In the genomic region with DNA sequence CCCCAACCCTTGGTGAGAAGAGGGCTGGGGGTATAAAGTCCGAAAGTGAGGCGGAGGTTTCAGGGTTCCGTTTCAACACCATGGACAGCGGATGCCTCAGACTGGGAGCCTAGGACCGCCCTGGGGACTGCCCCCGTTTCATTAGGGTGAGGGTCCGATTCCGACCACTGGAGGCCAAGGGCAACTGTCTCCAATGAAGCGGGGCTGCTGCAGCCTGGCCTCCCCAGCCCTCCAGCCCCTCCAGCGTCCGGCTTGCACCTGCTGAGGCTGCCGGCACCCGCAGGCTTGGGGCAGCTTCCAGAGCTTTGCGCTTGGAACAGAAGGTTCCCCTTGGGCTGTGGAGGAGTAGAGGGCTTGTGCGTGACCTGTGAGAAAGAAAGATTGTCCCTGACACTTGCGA, we compare ENCODE assay signal across 12 cellular contexts. TPM values are rescaled to one million over a fixed set of nuclear protein-coding genes. Genes with fewer than 3 reads are reported as not detected.
DNase-seq lines count a peak whose midpoint lies in the region; ATAC-seq, FAIRE-seq and TF ChIP-seq lines count a peak whose summit lies in the region.
"Had no signal": no experiment of that assay in that cellular context is flagged by ENCODE, and none has a peak within 500 bp of the region (broad histone marks: within the 10 kb centered on the region; RNA-seq: fewer than 3 reads in every experiment).

No MANE protein-coding gene starts in this region.

- H3K27ac Mint-ChIP-seq in activated naive CD4-positive, alpha-beta T cell treated with anti-CD3 and anti-CD28 coated beads, Interleukin-2, amount 50 U/mL, for 24 hours = peak overlapping the region; percentile 79
- H3K27ac Mint-ChIP-seq in activated naive CD4-positive, alpha-beta T cell treated with anti-CD3 and anti-CD28 coated beads, Interleukin-2, amount 50 U/mL, for 72 hours = no peak overlapping the region
- H3K27ac Mint-ChIP-seq in activated CD4-positive, alpha-beta memory T cell treated with anti-CD3 and anti-CD28 coated beads for 36 hours = no peak overlapping the region
- H3K27ac Mint-ChIP-seq in stimulated activated naive CD8-positive, alpha-beta T cell treated with anti-CD3 and anti-CD28 coated beads, Interleukin-15, amount 100 ng/mL, for 72 hours = peak overlapping the region in 1 of 2 donors; percentile 89

- POLR2A ChIA-PET in activated CD4-positive, alpha-beta memory T cell treated with anti-CD3 and anti-CD28 coated beads for 36 hours (lab: Charles Lee) = no interaction called here

- peaks cover 22% of the 10 kb centered on the region for H3K27me3 Mint-ChIP-seq in activated naive CD4-positive, alpha-beta T cell treated with anti-CD3 and anti-CD28 coated beads, Interleukin-2, amount 50 U/mL, for 24 hours
- peaks cover 47% of the 10 kb centered on the region for H3K27me3 Mint-ChIP-seq in activated CD4-positive, alpha-beta memory T cell treated with anti-CD3 and anti-CD28 coated beads for 36 hours
- H3K27me3 Mint-ChIP-seq in stimulated activated naive CD8-positive, alpha-beta T cell treated with anti-CD3 and anti-CD28 coated beads, Interleukin-15, amount 100 ng/mL, for 72 hours = peaks cover 92% of the 10 kb centered on the region

- peak overlapping the region; percentile 74 for H3K4me3 Mint-ChIP-seq in activated naive CD4-positive, alpha-beta T cell treated with anti-CD3 and anti-CD28 coated beads, Interleukin-2, amount 50 U/mL, for 24 hours
- no peak overlapping the region for H3K4me3 Mint-ChIP-seq in activated CD4-positive, alpha-beta memory T cell treated with anti-CD3 and anti-CD28 coated beads for 36 hours
- H3K4me3 Mint-ChIP-seq in stimulated activated naive CD8-positive, alpha-beta T cell treated with anti-CD3 and anti-CD28 coated beads, Interleukin-15, amount 100 ng/mL, for 72 hours = peak overlapping the region; percentile 12 to 49

- no peak for ATAC-seq in activated naive CD4-positive, alpha-beta T cell treated with anti-CD3 and anti-CD28 coated beads, Interleukin-2, amount 50 U/mL, for 72 hours
- no peak for ATAC-seq in stimulated activated naive CD8-positive, alpha-beta T cell treated with anti-CD3 and anti-CD28 coated beads, Interleukin-15, amount 100 ng/mL, for 72 hours

- FAIRE-seq in GM12891 (lab: Jason Lieb, UNC) = no peak

- peaks cover 16% of the 10 kb centered on the region for H3K4me1 Mint-ChIP-seq in activated naive CD4-positive, alpha-beta T cell treated with anti-CD3 and anti-CD28 coated beads, Interleukin-2, amount 50 U/mL, for 24 hours
- H3K4me1 Mint-ChIP-seq in activated CD4-positive, alpha-beta memory T cell treated with anti-CD3 and anti-CD28 coated beads for 36 hours (ENCODE audit: low read depth) = peaks cover 13% of the 10 kb centered on the region
- H3K4me1 Mint-ChIP-seq in stimulated activated naive CD8-positive, alpha-beta T cell treated with anti-CD3 and anti-CD28 coated beads, Interleukin-15, amount 100 ng/mL, for 72 hours = peaks cover 42% of the 10 kb centered on the region

- DNase-seq in activated naive CD4-positive, alpha-beta T cell treated with anti-CD3 and anti-CD28 coated beads, Interleukin-2, amount 50 U/mL, for 72 hours (ENCODE audit: low spot score in 2 of 2) = no peak
- DNase-seq in activated CD4-positive, alpha-beta memory T cell treated with anti-CD3 and anti-CD28 coated beads for 36 hours = peak; percentile 18
- DNase-seq in stimulated activated naive CD8-positive, alpha-beta T cell treated with anti-CD3 and anti-CD28 coated beads, Interleukin-15, amount 100 ng/mL, for 72 hours = no peak
- DNase-seq in right atrium auricular region (ENCODE audit: low spot score) (no peak), GM12891 (ENCODE audit: insufficient read length, low spot score) (no peak), HK-2 (ENCODE audit: unreplicated experiment) (no peak)
- DNase-seq: activated CD4-positive, CD25-positive, alpha-beta regulatory T cell treated with anti-CD3 and anti-CD28 coated beads, Interleukin-2, amount 50 U/mL, for 72 hours; activated effector memory CD4-positive, alpha-beta T cell treated with anti-CD3 and anti-CD28 coated beads, Interleukin-2, amount 50 U/mL, for 16 hours; IMR-90 had no signal

- peak overlapping the region; percentile 15 for H3K4me3 ChIP-seq in iPS-18a (ENCODE audit: low read length)
- H3K4me3 ChIP-seq in right atrium auricular region = no peak overlapping the region
- H3K4me3 ChIP-seq: vagina had no signal

- no peaks in the 10 kb centered on the region for H3K9me3 Mint-ChIP-seq in activated naive CD4-positive, alpha-beta T cell treated with anti-CD3 and anti-CD28 coated beads, Interleukin-2, amount 50 U/mL, for 24 hours
- H3K9me3 Mint-ChIP-seq in activated naive CD4-positive, alpha-beta T cell treated with anti-CD3 and anti-CD28 coated beads, Interleukin-2, amount 50 U/mL, for 72 hours = no peaks in the 10 kb centered on the region
- no peaks in the 10 kb centered on the region for H3K9me3 Mint-ChIP-seq in activated CD4-positive, alpha-beta memory T cell treated with anti-CD3 and anti-CD28 coated beads for 36 hours
- no peaks in the 10 kb centered on the region for H3K9me3 Mint-ChIP-seq in stimulated activated naive CD8-positive, alpha-beta T cell treated with anti-CD3 and anti-CD28 coated beads, Interleukin-15, amount 100 ng/mL, for 72 hours

- TF ChIP-seq POLR2A in GM12891 (IDR thresholded peaks at IDR 0.05; ENCODE audit: low read depth, low read length) = no peak

- CTCF ChIA-PET in activated CD4-positive, alpha-beta memory T cell treated with anti-CD3 and anti-CD28 coated beads for 36 hours (lab: Charles Lee) = no interaction called here

- H3K9me3 ChIP-seq in iPS-18a (ENCODE audit: control insufficient read depth, low read depth, low read length) (no peaks in the 10 kb centered on the region), right atrium auricular region (no peaks in the 10 kb centered on the region)
- H3K9me3 ChIP-seq: vagina had no signal

- H3K27me3 ChIP-seq in iPS-18a (ENCODE audit: control insufficient read depth, insufficient read depth, low read length) (peaks cover 71% of the 10 kb centered on the region), right atrium auricular region (peaks cover 38 to 55% of the 10 kb centered on the region in 2 donors)

- no peak overlapping the region for H3K27ac ChIP-seq in iPS-18a (ENCODE audit: low read length)
- H3K27ac ChIP-seq in right atrium auricular region = no peak overlapping the region
- H3K27ac ChIP-seq: vagina had no signal

- no peaks in the 10 kb centered on the region for H3K36me3 ChIP-seq in iPS-18a (ENCODE audit: control insufficient read depth, low read depth, low read length)
- H3K36me3 ChIP-seq in right atrium auricular region = no peaks in the 10 kb centered on the region
- H3K36me3 ChIP-seq: vagina had no signal

- H3K9ac ChIP-seq in iPS-18a (ENCODE audit: low read length) = no peak overlapping the region

- no peaks in the 10 kb centered on the region for H3K36me3 Mint-ChIP-seq in activated naive CD4-positive, alpha-beta T cell treated with anti-CD3 and anti-CD28 coated beads, Interleukin-2, amount 50 U/mL, for 24 hours
- H3K36me3 Mint-ChIP-seq in activated naive CD4-positive, alpha-beta T cell treated with anti-CD3 and anti-CD28 coated beads, Interleukin-2, amount 50 U/mL, for 72 hours = no peaks in the 10 kb centered on the region
- no peaks in the 10 kb centered on the region for H3K36me3 Mint-ChIP-seq in activated CD4-positive, alpha-beta memory T cell treated with anti-CD3 and anti-CD28 coated beads for 36 hours

- no peak for TF ChIP-seq CTCF in right atrium auricular region (IDR thresholded peaks at IDR 0.05)

- H3K4me1 ChIP-seq in iPS-18a (ENCODE audit: control insufficient read depth, low read depth, low read length) (peaks cover 11% of the 10 kb centered on the region), right atrium auricular region (peaks cover 0 to 46% of the 10 kb centered on the region in 2 donors)

- intact Hi-C loops in activated CD4-positive, alpha-beta memory T cell treated with anti-CD3 and anti-CD28 coated beads for 36 hours (cut with micrococcal nuclease) = no loop called here

TF ChIP-seq in GM12891, 5 proteins besides CTCF, POLR2A, EP300 and RAD21:
- no peak for TF ChIP-seq PAX5 (IDR thresholded peaks at IDR 0.05; ENCODE audit: insufficient read depth, low read length, severe bottlenecking)
- TF ChIP-seq TAF1 (IDR thresholded peaks at IDR 0.05; ENCODE audit: low read depth, low read length) = no peak
- no peak for TF ChIP-seq POU2F2 (IDR thresholded peaks at IDR 0.05; ENCODE audit: low read depth, low read length)
- TF ChIP-seq SPI1 (IDR thresholded peaks at IDR 0.05; ENCODE audit: low read depth, low read length) = no peak
- no peak for TF ChIP-seq POLR2AphosphoS5 (IDR thresholded peaks at IDR 0.05; ENCODE audit: low read depth, low read length)

RNA-seq across cellular contexts. Expression of a gene that starts 39.9 kb away (rescaled TPM):
- total RNA-seq in activated naive CD4-positive, alpha-beta T cell treated with anti-CD3 and anti-CD28 coated beads, Interleukin-2, amount 50 U/mL, for 72 hours = 10 to 100 TPM; 34.7 to 39.1 TPM
- total RNA-seq in activated CD4-positive, alpha-beta memory T cell treated with anti-CD3 and anti-CD28 coated beads for 36 hours = 10 to 100 TPM; 32.8 to 32.9 TPM
- 10 to 100 TPM; 15.7 to 26.1 TPM for total RNA-seq in right atrium auricular region
- 15.7 TPM for polyA plus RNA-seq in GM12891 (2012; ENCODE audit: low read depth, missing spikeins)

RNA-seq across cellular contexts. Expression of a gene that starts 59.7 kb away (rescaled TPM):
- under 1 TPM in 1 of 2 donors, not detected in 1; 0.51 TPM for total RNA-seq in activated naive CD4-positive, alpha-beta T cell treated with anti-CD3 and anti-CD28 coated beads, Interleukin-2, amount 50 U/mL, for 72 hours
- not detected for total RNA-seq in activated CD4-positive, alpha-beta memory T cell treated with anti-CD3 and anti-CD28 coated beads for 36 hours
- not detected for total RNA-seq in right atrium auricular region
- polyA plus RNA-seq in GM12891 (2012; ENCODE audit: low read depth, missing spikeins) = 0.06 TPM
- total RNA-seq: IMR-90 had no signal
- polyA plus RNA-seq: IMR-90 had no signal
